In the genomic region with DNA sequence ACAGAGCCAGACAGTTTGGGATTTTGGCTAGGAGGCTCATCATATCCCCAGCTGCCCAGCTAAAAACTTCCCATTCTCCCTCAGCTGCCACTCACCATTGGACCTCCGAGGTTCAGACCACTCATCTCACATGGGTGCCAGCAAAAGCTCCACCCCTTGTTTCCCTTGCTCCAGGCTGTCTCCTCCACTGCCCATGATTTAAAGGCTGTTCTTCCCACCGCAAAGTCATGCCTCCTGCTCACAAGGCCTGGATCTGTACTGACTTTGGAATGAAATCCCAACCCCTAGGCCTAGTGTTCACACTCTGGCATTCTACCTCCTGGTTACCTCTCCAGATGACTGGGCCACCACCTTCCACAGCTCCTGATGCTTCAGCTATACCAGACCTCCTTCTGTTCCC, we compare ENCODE assay signal across 26 cellular contexts.
"Had no signal": no experiment of that assay in that cellular context is flagged by ENCODE, and none has a peak within 500 bp of the region (broad histone marks: within the 10 kb centered on the region; RNA-seq: fewer than 3 reads in every experiment).

No MANE protein-coding gene starts in this region.

- H3K9me3 ChIP-seq: colonic mucosa, esophagus muscularis mucosa, pancreas, right atrium auricular region, stomach, thyroid gland, vagina had no signal

- H3K27ac ChIP-seq: colonic mucosa, esophagus muscularis mucosa, pancreas, right atrium auricular region, stomach, thyroid gland, vagina had no signal

- H3K27ac Mint-ChIP-seq: dendritic cell treated with granulocyte-macrophage colony-stimulating factor and Interleukin-4, amounts not matched to agents 40 ng/mL and 50 ng/mL, for 4 days; memory B cell; natural killer cell; progenitor cell of endocrine pancreas; stimulated activated effector memory CD8-positive, alpha-beta T cell treated with anti-CD3 and anti-CD28 coated beads, Interleukin-12 subunit alpha, Interleukin-12 subunit beta, amount 100 ng/mL, for 72 hours had no signal

- H3K4me3 Mint-ChIP-seq: dendritic cell treated with granulocyte-macrophage colony-stimulating factor and Interleukin-4, amounts not matched to agents 40 ng/mL and 50 ng/mL, for 4 days; memory B cell; natural killer cell; stimulated activated effector memory CD8-positive, alpha-beta T cell treated with anti-CD3 and anti-CD28 coated beads, Interleukin-12 subunit alpha, Interleukin-12 subunit beta, amount 100 ng/mL, for 72 hours had no signal

- H3K36me3 ChIP-seq: colonic mucosa, esophagus muscularis mucosa, pancreas, right atrium auricular region, stomach, thyroid gland, vagina had no signal

- FAIRE-seq: frontal cortex, kidney, pancreas had no signal

- H3K9me3 Mint-ChIP-seq: dendritic cell treated with granulocyte-macrophage colony-stimulating factor and Interleukin-4, amounts not matched to agents 40 ng/mL and 50 ng/mL, for 4 days; natural killer cell; stimulated activated effector memory CD8-positive, alpha-beta T cell treated with anti-CD3 and anti-CD28 coated beads, Interleukin-12 subunit alpha, Interleukin-12 subunit beta, amount 100 ng/mL, for 72 hours had no signal

- DNase-seq: colonic mucosa; effector memory CD4-positive, alpha-beta T cell; head of caudate nucleus; kidney; natural killer cell; occipital lobe; pancreas; stimulated activated CD4-positive, alpha-beta T cell treated with anti-CD3 and anti-CD28 coated beads, Interleukin-12 subunit alpha, Interleukin-12 subunit beta, amount 100 ng/mL, for 4 hours; stimulated activated CD4-positive, alpha-beta T cell treated with anti-CD3 and anti-CD28 coated beads, Interleukin-2, amount 100 ng/mL, for 24 hours; stimulated activated CD4-positive, alpha-beta T cell treated with anti-CD3 and anti-CD28 coated beads, Interleukin-4, amount 100 ng/mL, for 24 hours; stimulated activated naive CD4-positive, alpha-beta T cell treated with Interleukin-2 at 50 U/mL for 16 hours; stomach; thyroid gland; trophoblast cell had no signal

- H3K4me2 ChIP-seq: smooth muscle cell had no signal

- H3K4me1 ChIP-seq: colonic mucosa, esophagus muscularis mucosa, pancreas, right atrium auricular region, thyroid gland, vagina had no signal

- H3K27me3 ChIP-seq: colonic mucosa, esophagus muscularis mucosa, pancreas, right atrium auricular region, stomach, thyroid gland, vagina had no signal

- H3K36me3 Mint-ChIP-seq: memory B cell, natural killer cell had no signal

- ATAC-seq: left lobe of liver; natural killer cell; pancreas; sciatic nerve; stimulated activated effector memory CD8-positive, alpha-beta T cell treated with anti-CD3 and anti-CD28 coated beads, Interleukin-12 subunit alpha, Interleukin-12 subunit beta, amount 100 ng/mL, for 72 hours had no signal

- H3K27me3 Mint-ChIP-seq: dendritic cell treated with granulocyte-macrophage colony-stimulating factor and Interleukin-4, amounts not matched to agents 40 ng/mL and 50 ng/mL, for 4 days; progenitor cell of endocrine pancreas had no signal

- H3K4me3 ChIP-seq: colonic mucosa, esophagus muscularis mucosa, lung, pancreas, right atrium auricular region, smooth muscle cell, stomach, thyroid gland, vagina had no signal

- H3K4me1 Mint-ChIP-seq: natural killer cell; stimulated activated effector memory CD8-positive, alpha-beta T cell treated with anti-CD3 and anti-CD28 coated beads, Interleukin-12 subunit alpha, Interleukin-12 subunit beta, amount 100 ng/mL, for 72 hours had no signal
